In genomic region chr2:60867848-60868247, GRCh38 we compare ENCODE assay signal across 1 cellular context.
TF ChIP-seq lines count a peak whose summit lies in the region.

No MANE protein-coding gene starts in this region.

TF ChIP-seq in HCT116, 20 proteins besides CTCF, POLR2A, EP300 and RAD21 (continued from another document):
- TF ChIP-seq REST (IDR thresholded peaks at IDR 0.05; ENCODE audit: low read depth) (no peak), ZFX (IDR thresholded peaks at IDR 0.05) (no peak), EGR1 (IDR thresholded peaks at IDR 0.05; ENCODE audit: low read depth) (no peak)
TF ChIP-seq in HCT116: peak in this region for 0.
